3 cellular contexts compared by ENCODE assay signal in genomic region chr3:160575589-160575988, GRCh38.
A peak's percentile ranks its signal among the peaks of the same experiment; 100 is the strongest.
TF ChIP-seq lines count a peak whose summit lies in the region.

No MANE protein-coding gene starts in this region.

TF ChIP-seq in A549, 52 proteins besides CTCF, POLR2A, EP300 and RAD21:
- TF ChIP-seq MYC (IDR thresholded peaks at IDR 0.05; ENCODE audit: borderline replicate concordance, low read length) = no peak
- no peak for TF ChIP-seq RNF2 (IDR thresholded peaks at IDR 0.05; ENCODE audit: borderline replicate concordance, low read depth)
- TF ChIP-seq SREBF2 (IDR thresholded peaks at IDR 0.05) = no peak
- TF ChIP-seq BCL3 (IDR thresholded peaks at IDR 0.05) = no peak
- TF ChIP-seq ATOH8 (CRISPR knock-in tag; IDR thresholded peaks at IDR 0.05; ENCODE audit: low read depth) = no peak
- no peak for TF ChIP-seq MAX (IDR thresholded peaks at IDR 0.05)
- no peak for TF ChIP-seq FOSL2 (IDR thresholded peaks at IDR 0.05)
- no peak for TF ChIP-seq FOSL2 (CRISPR knock-in tag; IDR thresholded peaks at IDR 0.05)
- no peak for TF ChIP-seq ZNF302 (CRISPR knock-in tag; IDR thresholded peaks at IDR 0.05)
- TF ChIP-seq CHD4 (IDR thresholded peaks at IDR 0.05; ENCODE audit: borderline replicate concordance) = no peak
- TF ChIP-seq USF2 (IDR thresholded peaks at IDR 0.05) = no peak
- TF ChIP-seq RFX5 (IDR thresholded peaks at IDR 0.05) = no peak
- TF ChIP-seq BHLHE40 (IDR thresholded peaks at IDR 0.05; ENCODE audit: low read depth, low read length) = no peak
- no peak for TF ChIP-seq HEYL (CRISPR knock-in tag; IDR thresholded peaks at IDR 0.05)
- TF ChIP-seq NFE2L2 (conservative IDR thresholded peaks at IDR 0.05; ENCODE audit: low read length) = no peak
TF ChIP-seq in A549: peak in this region for 0.

TF ChIP-seq in GM12878, 131 proteins besides CTCF, POLR2A, EP300 and RAD21:
- no peak for TF ChIP-seq CBFB (IDR thresholded peaks at IDR 0.05; ENCODE audit: low read depth)
- TF ChIP-seq MTA3 (IDR thresholded peaks at IDR 0.05; ENCODE audit: borderline replicate concordance, low read length) = no peak
- no peak for TF ChIP-seq YBX1 (IDR thresholded peaks at IDR 0.05)
- TF ChIP-seq MXI1 (IDR thresholded peaks at IDR 0.05; ENCODE audit: low read depth, low read length) = no peak
- no peak for TF ChIP-seq BCL3 (IDR thresholded peaks at IDR 0.05; ENCODE audit: borderline replicate concordance, insufficient read depth, low read depth, low read length, poor library complexity, severe bottlenecking)

TF ChIP-seq in HepG2, 621 proteins besides CTCF, POLR2A, EP300 and RAD21:
- 0 out of 2 replicates have a peak, but pooled peaks have one; percentile 18 for TF ChIP-seq ZNF7 (CRISPR knock-in tag; IDR thresholded peaks at IDR 0.05)
- no peak for TF ChIP-seq AGO1 (IDR thresholded peaks at IDR 0.05; ENCODE audit: low read depth, low read length, poor library complexity, severe bottlenecking)
